In the genomic region with DNA sequence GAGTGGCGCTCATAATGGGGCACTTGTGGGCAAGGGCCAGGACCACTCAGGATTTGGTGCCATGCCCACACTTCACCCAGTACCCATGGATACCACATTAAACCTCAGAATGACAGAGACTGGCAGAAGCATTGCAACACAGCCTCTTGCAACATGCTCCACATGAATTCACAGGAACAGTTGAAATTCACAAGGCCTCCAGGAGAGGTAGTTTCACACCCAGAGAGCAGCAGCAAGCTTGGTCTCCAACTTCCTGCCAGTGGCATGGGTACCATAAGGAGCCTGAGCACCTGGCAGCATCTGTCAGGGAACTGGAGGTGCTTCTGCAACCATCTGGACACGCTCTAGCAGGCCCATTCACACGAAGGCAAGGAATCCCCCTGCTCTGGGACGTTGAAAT, we compare ENCODE assay signal across 12 cellular contexts.
DNase-seq lines count a peak whose midpoint lies in the region; ATAC-seq, FAIRE-seq and TF ChIP-seq lines count a peak whose summit lies in the region.
"Had no signal": no experiment of that assay in that cellular context is flagged by ENCODE, and none has a peak within 500 bp of the region (broad histone marks: within the 10 kb centered on the region; RNA-seq: fewer than 3 reads in every experiment).

No MANE protein-coding gene starts in this region.

- no peak overlapping the region for H3K4me2 ChIP-seq in HepG2 (ENCODE audit: low read depth, low read length)

- H3K79me2 ChIP-seq in HepG2 (ENCODE audit: insufficient read depth, low read length), result peaks cover 22% of the 10 kb centered on the region

- CTCF ChIA-PET in HepG2 (lab: Yijun Ruan, JAX; ENCODE audit: low intra/inter-chr PET ratio, low total read pairs) (no interaction called here), T-cell (lab: Charles Lee) (no interaction called here)

- no peak for FAIRE-seq in HepG2 (lab: Jason Lieb, UNC)

- WGBS in HepG2 (ENCODE audit: low lambda C conversion rate), result 94% methylated on average over 4 of the region's 4 CpGs

- H3K9me3 ChIP-seq in HepG2 (ENCODE audit: low read length), result no peaks in the 10 kb centered on the region
- H3K9me3 ChIP-seq: BLaER1 treated with 17β-estradiol and CSF1 and Interleukin-3, amounts not matched to agents 10 nM and 100 nM; tibial artery had no signal

- H3K4me3 ChIP-seq in brain microvascular endothelial cell (ENCODE audit: low read depth, low read length) (no peak overlapping the region), HepG2 (replicated peaks in 1 of 3; ENCODE audit: insufficient read depth in 1 of 3, low read depth in 2 of 3, low read length in 3 of 3) (no peak overlapping the region)
- H3K4me3 ChIP-seq: BLaER1 treated with 17β-estradiol and CSF1 and Interleukin-3, amounts not matched to agents 10 nM and 100 nM; tibial artery had no signal

- POLR2A ChIA-PET in HepG2 (lab: Yijun Ruan, JAX) (no interaction called here), T-cell (lab: Charles Lee) (no interaction called here)

- H3K27ac ChIP-seq in brain microvascular endothelial cell (no peak overlapping the region), HepG2 (ENCODE audit: extremely low read length, insufficient read depth, low read length) (no peak overlapping the region)
- H3K27ac ChIP-seq: BLaER1 treated with 17β-estradiol and CSF1 and Interleukin-3, amounts not matched to agents 10 nM and 100 nM; tibial artery had no signal

- H3K27ac Mint-ChIP-seq in T-cell, result no peak overlapping the region

- ATAC-seq in HepG2, result peak; percentile 56
- no peak for ATAC-seq in T-cell (replicated peaks in 1 of 4)
- no peak for ATAC-seq in GM21576 (IDR thresholded peaks at IDR 0.05; ENCODE audit: unreplicated experiment)

- H3K36me3 ChIP-seq in brain microvascular endothelial cell (replicated peaks) (no peaks in the 10 kb centered on the region), HepG2 (replicated peaks in 1 of 2; ENCODE audit: control insufficient read depth in 1 of 2, insufficient read depth in 2 of 2, low read length in 2 of 2) (peaks cover 6 to 11% of the 10 kb centered on the region in 2 experiments; a peak in 3 of 5 replicates)
- H3K36me3 ChIP-seq: BLaER1 treated with 17β-estradiol and CSF1 and Interleukin-3, amounts not matched to agents 10 nM and 100 nM; tibial artery had no signal

- in situ Hi-C loops in brain microvascular endothelial cell (cut with HindIII; ENCODE audit: low pct_ligation_motif_present, low sequenced_read_pairs), result no loop called here
- in situ Hi-C loops in HepG2 (cut with HindIII; ENCODE audit: extremely low pct_ligation_motif_present, low pct_unique_long_range_greater_than_20kb), result no loop called here

- BruUV-seq in HepG2 (replicated peaks; lab: Mats Ljungman, UMichigan), result no TSS peak

- H4K20me1 ChIP-seq in HepG2 (ENCODE audit: insufficient read depth, low read length), result peaks cover 5% of the 10 kb centered on the region; the same call in 1 of the 2 replicates
- H4K20me1 ChIP-seq: BLaER1 treated with 17β-estradiol and CSF1 and Interleukin-3, amounts not matched to agents 10 nM and 100 nM had no signal

- H3K4me1 ChIP-seq in HepG2 (ENCODE audit: insufficient read depth, low read length), result no peaks in the 10 kb centered on the region

- TF ChIP-seq EP300 in HepG2 (IDR thresholded peaks at IDR 0.05; ENCODE audit: low read depth in 2 of 2, low read length in 2 of 2) (no peak), HepG2 (CRISPR knock-in tag; IDR thresholded peaks at IDR 0.05; ENCODE audit: borderline replicate concordance) (no peak)

- H3K36me3 Mint-ChIP-seq in T-cell, result no peaks in the 10 kb centered on the region

- no peak overlapping the region for H3K4me3 Mint-ChIP-seq in T-cell

- no peak overlapping the region for H2AFZ ChIP-seq in HepG2 (ENCODE audit: low read length)

- peaks cover 0 to 3% (median 0%) of the 10 kb centered on the region in 3 donors for H3K9me3 Mint-ChIP-seq in T-cell

- H3K27me3 ChIP-seq in brain microvascular endothelial cell (replicated peaks), result no peaks in the 10 kb centered on the region
- no peaks in the 10 kb centered on the region for H3K27me3 ChIP-seq in HepG2 (ENCODE audit: control insufficient read depth in 1 of 2, insufficient read depth in 2 of 2, low read length in 2 of 2)
- H3K27me3 ChIP-seq: BLaER1 treated with 17β-estradiol and CSF1 and Interleukin-3, amounts not matched to agents 10 nM and 100 nM; tibial artery had no signal

- H3K4me1 Mint-ChIP-seq in T-cell, result no peaks in the 10 kb centered on the region

- H3K9ac ChIP-seq in HepG2 (ENCODE audit: insufficient read depth, low read depth, low read length), result no peak overlapping the region
- H3K9ac ChIP-seq: BLaER1 treated with 17β-estradiol and CSF1 and Interleukin-3, amounts not matched to agents 10 nM and 100 nM had no signal

- TF ChIP-seq CTCF in brain microvascular endothelial cell (IDR thresholded peaks at IDR 0.05; ENCODE audit: low read depth, low read length, missing control alignments), result peak; percentile 22
- TF ChIP-seq CTCF in HepG2 (CRISPR knock-in tag; IDR thresholded peaks at IDR 0.05), result 0 out of 2 replicates have a peak, but pooled peaks have one; percentile 13

- no peak for TF ChIP-seq RAD21 in HepG2 (CRISPR knock-in tag; IDR thresholded peaks at IDR 0.05)

- TF ChIP-seq POLR2A in HepG2 (IDR thresholded peaks at IDR 0.05; ENCODE audit: insufficient read depth in 1 of 2, low read depth in 2 of 2, low read length in 2 of 2), result no peak

- H3K27me3 Mint-ChIP-seq in T-cell, result peaks cover 4 to 11% of the 10 kb centered on the region in 2 donors

- peak; percentile 46 for DNase-seq in DMS 273 (lab: John Stamatoyannopoulos, UW; ENCODE audit: unreplicated experiment)
- DNase-seq in NAMALWA (ENCODE audit: low spot score), result peak; percentile 39
- no peak for DNase-seq in brain microvascular endothelial cell
- DNase-seq in HepG2 (ENCODE audit: low spot score), result peak; percentile 11
- DNase-seq in T-cell, result no peak
- no peak for DNase-seq in globus pallidus (ENCODE audit: low spot score)
- no peak for DNase-seq in NCI-H187 treated with DMSO at 0.1 percent for 48 hours (lab: John Stamatoyannopoulos, UW)
- DNase-seq: erythroblast, NCI-H526 had no signal

- intact Hi-C loops in HepG2 (cut with micrococcal nuclease; ENCODE audit: unreplicated experiment), result no loop called here

TF ChIP-seq in HepG2, 621 proteins besides CTCF, POLR2A, EP300 and RAD21:
- no peak for TF ChIP-seq ZNF382 (CRISPR knock-in tag; IDR thresholded peaks at IDR 0.05; ENCODE audit: borderline replicate concordance)
- no peak for TF ChIP-seq FOXK1 (CRISPR knock-in tag; IDR thresholded peaks at IDR 0.05; ENCODE audit: borderline replicate concordance, low read depth)
- TF ChIP-seq HNRNPH1 (optimal IDR thresholded peaks at IDR 0.05; ENCODE audit: low read depth, low read length), result no peak
- no peak for TF ChIP-seq TAF1 (CRISPR knock-in tag; IDR thresholded peaks at IDR 0.05)
- no peak for TF ChIP-seq KDM6A (CRISPR knock-in tag; IDR thresholded peaks at IDR 0.05; ENCODE audit: low read depth)
- TF ChIP-seq ZMYM4 (CRISPR knock-in tag; IDR thresholded peaks at IDR 0.05), result no peak
- peak; percentile 91 for TF ChIP-seq CEBPB (IDR thresholded peaks at IDR 0.05; ENCODE audit: borderline replicate concordance, low read depth, low read length)
- no peak for TF ChIP-seq ISX (CRISPR knock-in tag; conservative IDR thresholded peaks at IDR 0.05)
- no peak for TF ChIP-seq ZNF530 (CRISPR knock-in tag; IDR thresholded peaks at IDR 0.05; ENCODE audit: low read depth)
- TF ChIP-seq, protein P1, sequence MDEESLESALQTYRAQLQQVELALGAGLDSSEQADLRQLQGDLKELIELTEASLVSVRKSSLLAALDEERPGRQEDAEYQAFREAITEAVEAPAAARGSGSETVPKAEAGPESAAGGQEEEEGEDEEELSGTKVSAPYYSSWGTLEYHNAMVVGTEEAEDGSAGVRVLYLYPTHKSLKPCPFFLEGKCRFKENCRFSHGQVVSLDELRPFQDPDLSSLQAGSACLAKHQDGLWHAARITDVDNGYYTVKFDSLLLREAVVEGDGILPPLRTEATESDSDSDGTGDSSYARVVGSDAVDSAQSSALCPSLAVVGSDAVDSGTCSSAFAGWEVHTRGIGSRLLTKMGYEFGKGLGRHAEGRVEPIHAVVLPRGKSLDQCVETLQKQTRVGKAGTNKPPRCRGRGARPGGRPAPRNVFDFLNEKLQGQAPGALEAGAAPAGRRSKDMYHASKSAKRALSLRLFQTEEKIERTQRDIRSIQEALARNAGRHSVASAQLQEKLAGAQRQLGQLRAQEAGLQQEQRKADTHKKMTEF (CRISPR knock-in tag; IDR thresholded peaks at IDR 0.05), result no peak
- TF ChIP-seq POLR2AphosphoS5 (IDR thresholded peaks at IDR 0.05; ENCODE audit: low read depth, low read length), result no peak
- TF ChIP-seq NR1H2 (CRISPR knock-in tag; IDR thresholded peaks at IDR 0.05; ENCODE audit: borderline replicate concordance, low read depth), result no peak
- no peak for TF ChIP-seq SETDB1 (CRISPR knock-in tag; IDR thresholded peaks at IDR 0.05; ENCODE audit: borderline replicate concordance)
- TF ChIP-seq HOXD1 (CRISPR knock-in tag; IDR thresholded peaks at IDR 0.05), result no peak
- TF ChIP-seq CEBPG (CRISPR knock-in tag; IDR thresholded peaks at IDR 0.05), result peak; percentile 63
- TF ChIP-seq, protein P2, sequence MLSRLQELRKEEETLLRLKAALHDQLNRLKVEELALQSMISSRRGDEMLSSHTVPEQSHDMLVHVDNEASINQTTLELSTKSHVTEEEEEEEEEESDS (CRISPR knock-in tag; IDR thresholded peaks at IDR 0.05; ENCODE audit: borderline replicate concordance), result no peak

Comparison
In these comparisons a context has a peak if more than half of its experiments do, and no peak if none do; other contexts are left out.
1. DNase-seq: peak in DMS 273 (single experiment), NAMALWA (single experiment) and HepG2 (single experiment); none in brain microvascular endothelial cell (single experiment), T-cell (0 of 34), globus pallidus (single experiment) and NCI-H187 treated with DMSO at 0.1 percent for 48 hours (single experiment).